13 cellular contexts compared by ENCODE assay signal in genomic region chr5:143220748-143221211, GRCh38.
DNase-seq lines count a peak whose midpoint lies in the region; ATAC-seq, FAIRE-seq and TF ChIP-seq lines count a peak whose summit lies in the region.
"Had no signal": no experiment of that assay in that cellular context is flagged by ENCODE, and none has a peak within 500 bp of the region (broad histone marks: within the 10 kb centered on the region; RNA-seq: fewer than 3 reads in every experiment).

No MANE protein-coding gene starts in this region.

- peak overlapping the region; percentile 19 for H3K4me2 ChIP-seq in astrocyte (ENCODE audit: low read length)

- H3K4me3 Mint-ChIP-seq in activated naive CD4-positive, alpha-beta T cell treated with anti-CD3 and anti-CD28 coated beads, Interleukin-2, amount 10 ng/mL, durations not matched to agents 7 days and 5 days: no peak overlapping the region
- no peak overlapping the region for H3K4me3 Mint-ChIP-seq in astrocyte (ENCODE audit: unreplicated experiment)

- CTCF ChIA-PET in activated naive CD4-positive, alpha-beta T cell treated with anti-CD3 and anti-CD28 coated beads, Interleukin-2, amount 10 ng/mL, durations not matched to agents 7 days and 5 days (lab: Charles Lee): interaction anchor here (1.6 kb wide), 1 partner anchor 214 kb away, joined by 3 read pairs; no protein-coding TSS in a partner anchor

- H4K20me1 ChIP-seq in astrocyte (ENCODE audit: insufficient read depth, low read length): no peaks in the 10 kb centered on the region

- no peaks in the 10 kb centered on the region for H3K27me3 Mint-ChIP-seq in activated naive CD4-positive, alpha-beta T cell treated with anti-CD3 and anti-CD28 coated beads, Interleukin-2, amount 10 ng/mL, durations not matched to agents 7 days and 5 days
- peaks cover 3% of the 10 kb centered on the region for H3K27me3 Mint-ChIP-seq in astrocyte (ENCODE audit: low read depth, unreplicated experiment)

- no peaks in the 10 kb centered on the region for H3K4me1 ChIP-seq in astrocyte (ENCODE audit: insufficient read depth, low read length)
- H3K4me1 ChIP-seq in lower lobe of right lung: peaks cover 48% of the 10 kb centered on the region
- peaks cover 29% of the 10 kb centered on the region for H3K4me1 ChIP-seq in thymus (ENCODE audit: control insufficient read depth, insufficient read depth, low read length)
- H3K4me1 ChIP-seq: prostate gland had no signal

- intact Hi-C loops in lower lobe of right lung (cut with DNase I): no loop called here

- no peak for DNase-seq in activated naive CD4-positive, alpha-beta T cell treated with anti-CD3 and anti-CD28 coated beads, Interleukin-2, amount 50 U/mL, for 72 hours (ENCODE audit: low spot score in 2 of 2)
- DNase-seq in activated naive CD4-positive, alpha-beta T cell treated with anti-CD3 and anti-CD28 coated beads, Interleukin-2, amount 10 ng/mL, durations not matched to agents 7 days and 5 days: no peak
- no peak for DNase-seq in astrocyte (ENCODE audit: low read depth)
- DNase-seq in lower lobe of right lung: no peak
- no peak for DNase-seq in iPS-NIHi7 (ENCODE audit: extremely low spot score)
- no peak for DNase-seq in stimulated activated naive CD4-positive, alpha-beta T cell (lab: John Stamatoyannopoulos, UW)
- DNase-seq: amygdala, GDM1, H7 had no signal

- no peak for FAIRE-seq in astrocyte (lab: Jason Lieb, UNC)

- TF ChIP-seq CTCF in astrocyte (IDR thresholded peaks at IDR 0.05; ENCODE audit: insufficient read depth, low read depth, low read length): no peak
- TF ChIP-seq CTCF in lower lobe of right lung (IDR thresholded peaks at IDR 0.05): no peak

- no peaks in the 10 kb centered on the region for H3K79me2 ChIP-seq in astrocyte (ENCODE audit: insufficient read depth, low read length)

- H3K9me3 Mint-ChIP-seq in activated naive CD4-positive, alpha-beta T cell treated with anti-CD3 and anti-CD28 coated beads, Interleukin-2, amount 50 U/mL, for 72 hours: no peaks in the 10 kb centered on the region
- no peaks in the 10 kb centered on the region for H3K9me3 Mint-ChIP-seq in activated naive CD4-positive, alpha-beta T cell treated with anti-CD3 and anti-CD28 coated beads, Interleukin-2, amount 10 ng/mL, durations not matched to agents 7 days and 5 days
- peaks cover 3% of the 10 kb centered on the region for H3K9me3 Mint-ChIP-seq in astrocyte (ENCODE audit: unreplicated experiment)

- H3K4me1 Mint-ChIP-seq in activated naive CD4-positive, alpha-beta T cell treated with anti-CD3 and anti-CD28 coated beads, Interleukin-2, amount 10 ng/mL, durations not matched to agents 7 days and 5 days: peaks cover 39% of the 10 kb centered on the region
- H3K4me1 Mint-ChIP-seq in astrocyte (ENCODE audit: low read depth, unreplicated experiment): peaks cover 14% of the 10 kb centered on the region

- H3K36me3 ChIP-seq in astrocyte (ENCODE audit: insufficient read depth, low read length) (no peaks in the 10 kb centered on the region), lower lobe of right lung (no peaks in the 10 kb centered on the region), thymus (ENCODE audit: control insufficient read depth, insufficient read depth) (peaks cover 5% of the 10 kb centered on the region)
- H3K36me3 ChIP-seq: prostate gland had no signal

- no peak overlapping the region for H2AFZ ChIP-seq in astrocyte (ENCODE audit: low read depth, low read length)

- H3K27ac ChIP-seq in astrocyte (ENCODE audit: low read depth, low read length): no peak overlapping the region
- peak overlapping the region; percentile 61 for H3K27ac ChIP-seq in lower lobe of right lung
- H3K27ac ChIP-seq in thymus (ENCODE audit: low read depth): peak overlapping the region; percentile 33
- H3K27ac ChIP-seq: epithelial cell of prostate, prostate gland had no signal

- no peak overlapping the region for H3K9ac ChIP-seq in astrocyte (ENCODE audit: low read length)

- H3K36me3 Mint-ChIP-seq in activated naive CD4-positive, alpha-beta T cell treated with anti-CD3 and anti-CD28 coated beads, Interleukin-2, amount 50 U/mL, for 72 hours: peaks cover 5 to 6% of the 10 kb centered on the region in 2 donors
- H3K36me3 Mint-ChIP-seq in activated naive CD4-positive, alpha-beta T cell treated with anti-CD3 and anti-CD28 coated beads, Interleukin-2, amount 10 ng/mL, durations not matched to agents 7 days and 5 days: peaks cover 5% of the 10 kb centered on the region
- H3K36me3 Mint-ChIP-seq in astrocyte (ENCODE audit: low read depth, unreplicated experiment): peaks cover 2% of the 10 kb centered on the region

- 46% methylated on average over 3 of the region's 3 CpGs for WGBS in thymus

- peak overlapping the region; percentile 70 to 73 for H3K27ac Mint-ChIP-seq in activated naive CD4-positive, alpha-beta T cell treated with anti-CD3 and anti-CD28 coated beads, Interleukin-2, amount 50 U/mL, for 72 hours
- no peak overlapping the region for H3K27ac Mint-ChIP-seq in activated naive CD4-positive, alpha-beta T cell treated with anti-CD3 and anti-CD28 coated beads, Interleukin-2, amount 10 ng/mL, durations not matched to agents 7 days and 5 days
- H3K27ac Mint-ChIP-seq in astrocyte (ENCODE audit: unreplicated experiment): no peak overlapping the region

- H3K27me3 ChIP-seq in astrocyte (ENCODE audit: insufficient read depth, low read length): no peaks in the 10 kb centered on the region
- no peaks in the 10 kb centered on the region for H3K27me3 ChIP-seq in lower lobe of right lung (ENCODE audit: low read depth)
- no peaks in the 10 kb centered on the region for H3K27me3 ChIP-seq in thymus (ENCODE audit: control insufficient read depth, insufficient read depth)

- no peak for ATAC-seq in activated naive CD4-positive, alpha-beta T cell treated with anti-CD3 and anti-CD28 coated beads, Interleukin-2, amount 50 U/mL, for 72 hours
- ATAC-seq in lower lobe of right lung: no peak
- no peak for ATAC-seq in activated CD4-positive, CD25-positive, alpha-beta regulatory T cell treated with anti-CD3 and anti-CD28 coated beads, Interleukin-2, amount 50 U/mL, for 24 hours

- H3K9me3 ChIP-seq in astrocyte (ENCODE audit: insufficient read depth, low read depth, low read length) (no peaks in the 10 kb centered on the region), lower lobe of right lung (no peaks in the 10 kb centered on the region), thymus (ENCODE audit: control insufficient read depth) (no peaks in the 10 kb centered on the region)
- H3K9me3 ChIP-seq: prostate gland had no signal

- no peak overlapping the region for H3K4me3 ChIP-seq in astrocyte (ENCODE audit: insufficient read depth, low read depth, low read length)
- peak overlapping the region; percentile 12 for H3K4me3 ChIP-seq in lower lobe of right lung
- no peak overlapping the region for H3K4me3 ChIP-seq in thymus (ENCODE audit: low read length)
- H3K4me3 ChIP-seq: prostate gland had no signal

Comparison
In these comparisons a context has a peak if more than half of its experiments do, and no peak if none do; other contexts are left out.
1. H3K27ac Mint-ChIP-seq: peak in activated naive CD4-positive, alpha-beta T cell treated with anti-CD3 and anti-CD28 coated beads, Interleukin-2, amount 50 U/mL, for 72 hours (2 of 2); none in activated naive CD4-positive, alpha-beta T cell treated with anti-CD3 and anti-CD28 coated beads, Interleukin-2, amount 10 ng/mL, durations not matched to agents 7 days and 5 days (single experiment) and astrocyte (single experiment).